Comparison of ENCODE assay signal across 11 cellular contexts in the genomic region with DNA sequence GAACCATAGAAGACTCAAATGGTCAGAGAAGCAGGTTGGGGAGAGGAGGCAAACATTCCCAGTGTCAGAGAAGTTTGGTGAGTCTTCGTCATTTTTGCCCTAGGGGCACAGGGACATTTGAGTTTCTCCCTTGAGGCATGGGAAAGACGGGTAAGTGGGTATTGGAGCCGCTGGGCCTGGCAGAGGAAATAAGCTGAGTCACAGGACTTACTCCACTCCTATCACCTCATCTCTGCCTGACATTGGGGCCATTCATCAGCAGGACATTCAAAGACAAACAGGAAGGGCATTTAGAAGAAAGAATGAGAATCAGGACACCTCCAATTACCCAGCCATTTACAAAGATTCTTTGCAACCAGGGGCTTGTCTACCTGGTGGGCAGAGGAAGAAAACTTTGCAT.
"Had no signal": no experiment of that assay in that cellular context is flagged by ENCODE, and none has a peak within 500 bp of the region (broad histone marks: within the 10 kb centered on the region; RNA-seq: fewer than 3 reads in every experiment).

No MANE protein-coding gene starts in this region.

- ATAC-seq: heart right ventricle; pancreas; stimulated activated memory B cell treated with anti-CD40 and anti-IgM and Interleukin-4, amounts not matched to agents 10 μg/mL and 1 μg/mL and 100 μg/mL, for 72 hours had no signal

- H3K9me3 ChIP-seq: heart right ventricle, pancreas, uterus had no signal

- H3K4me3 ChIP-seq: cardiac muscle cell, heart right ventricle, lung, pancreas, uterus had no signal

- H3K27me3 ChIP-seq: cardiac muscle cell, pancreas, uterus had no signal

- DNase-seq: activated CD4-positive, alpha-beta T cell treated with anti-CD3 and anti-CD28 coated beads, Interleukin-2, amount 50 U/mL, for 48 hours; activated naive CD4-positive, alpha-beta T cell treated with anti-CD3 and anti-CD28 coated beads, Interleukin-2, amount 10 ng/mL, durations not matched to agents 7 days and 5 days; heart right ventricle; naive B cell; pancreas; stimulated activated CD4-positive, alpha-beta T cell treated with anti-CD3 and anti-CD28 coated beads, Interleukin-2, amount 100 ng/mL, for 48 hours; uterus had no signal

- H3K36me3 ChIP-seq: cardiac muscle cell, heart right ventricle, pancreas, uterus had no signal

- H3K27ac ChIP-seq: cardiac muscle cell, heart right ventricle, pancreas, uterus, VCaP had no signal

- H3K4me1 ChIP-seq: pancreas, uterus had no signal
